In the genomic region with DNA sequence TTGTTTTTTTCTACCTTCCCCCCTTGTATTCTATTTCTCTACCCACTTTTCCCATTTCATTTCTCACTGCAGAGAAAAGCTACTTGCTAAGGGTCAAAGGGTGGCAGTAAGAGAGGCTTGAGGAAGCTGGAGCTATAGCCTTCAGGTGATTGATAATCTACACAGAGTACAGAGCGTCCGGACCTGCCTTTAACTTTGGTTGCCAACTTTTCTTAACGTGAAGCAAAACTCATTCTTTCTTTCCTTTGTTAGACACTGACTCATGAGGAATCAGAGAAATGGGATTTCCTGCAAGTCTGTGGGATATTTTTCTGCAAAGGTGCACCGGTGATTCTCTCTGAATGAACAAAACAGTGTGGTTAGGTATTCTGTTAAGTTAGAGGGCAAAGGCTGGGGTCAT, we compare ENCODE assay signal across 16 cellular contexts.
"Had no signal": no experiment of that assay in that cellular context is flagged by ENCODE, and none has a peak within 500 bp of the region (broad histone marks: within the 10 kb centered on the region; RNA-seq: fewer than 3 reads in every experiment).

No MANE protein-coding gene starts in this region.

- H3K36me3 ChIP-seq: heart left ventricle, right atrium auricular region, thyroid gland, vagina had no signal

- H3K4me1 ChIP-seq: body of pancreas, heart left ventricle, right atrium auricular region, thyroid gland, vagina had no signal

- H3K9me3 Mint-ChIP-seq: activated B cell treated with CpG ODN at 0.5 μM for 24 hours; activated naive CD4-positive, alpha-beta T cell treated with anti-CD3 and anti-CD28 coated beads, Interleukin-2, amount 10 ng/mL, durations not matched to agents 7 days and 5 days; dendritic cell treated with granulocyte-macrophage colony-stimulating factor and Interleukin-4, amounts not matched to agents 40 ng/mL and 50 ng/mL, for 4 days had no signal

- H3K4me3 Mint-ChIP-seq: activated B cell treated with CpG ODN at 0.5 μM for 24 hours; activated CD4-positive, alpha-beta T cell treated with anti-CD3 and anti-CD28 coated beads, Interleukin-2, amount 10 ng/mL, durations not matched to agents 7 days and 5 days; activated naive CD4-positive, alpha-beta T cell treated with anti-CD3 and anti-CD28 coated beads, Interleukin-2, amount 10 ng/mL, durations not matched to agents 7 days and 5 days; dendritic cell treated with granulocyte-macrophage colony-stimulating factor and Interleukin-4, amounts not matched to agents 40 ng/mL and 50 ng/mL, for 4 days; stimulated activated effector memory CD8-positive, alpha-beta T cell treated with anti-CD3 and anti-CD28 coated beads, Interleukin-12 subunit alpha, Interleukin-12 subunit beta, amount 100 ng/mL, for 72 hours had no signal

- H3K27ac ChIP-seq: body of pancreas, heart left ventricle, right atrium auricular region, thyroid gland, vagina had no signal

- DNase-seq: activated B cell treated with CpG ODN at 0.5 μM for 24 hours; activated CD4-positive, alpha-beta T cell treated with anti-CD3 and anti-CD28 coated beads, Interleukin-2, amount 10 ng/mL, durations not matched to agents 7 days and 5 days; activated naive CD4-positive, alpha-beta T cell treated with anti-CD3 and anti-CD28 coated beads, Interleukin-2, amount 10 ng/mL, durations not matched to agents 7 days and 5 days; activated T-cell treated with anti-CD3 and anti-CD28 coated beads for 4 hours; body of pancreas; cerebellar nuclear complex; foreskin melanocyte; heart left ventricle; islet precursor cell; left ventricle myocardium superior; thyroid gland had no signal

- ATAC-seq: body of pancreas; heart left ventricle; left ventricle myocardium superior; stimulated activated effector memory CD8-positive, alpha-beta T cell treated with anti-CD3 and anti-CD28 coated beads, Interleukin-12 subunit alpha, Interleukin-12 subunit beta, amount 100 ng/mL, for 72 hours had no signal

- H3K4me3 ChIP-seq: body of pancreas, heart left ventricle, right atrium auricular region, thyroid gland, vagina had no signal

- H3K27ac Mint-ChIP-seq: activated B cell treated with CpG ODN at 0.5 μM for 24 hours; activated CD4-positive, alpha-beta T cell treated with anti-CD3 and anti-CD28 coated beads, Interleukin-2, amount 10 ng/mL, durations not matched to agents 7 days and 5 days; activated naive CD4-positive, alpha-beta T cell treated with anti-CD3 and anti-CD28 coated beads, Interleukin-2, amount 10 ng/mL, durations not matched to agents 7 days and 5 days; activated T-helper 2 cell treated with anti-CD3 and anti-CD28 coated beads, Interferon-gamma antibody, Interleukin-2, Interleukin-4, amounts not matched to agents 10 μg/mL and 5 μg/mL and 100 μg/mL, durations not matched to agents 14 hours and 24 hours and 36 hours; dendritic cell treated with granulocyte-macrophage colony-stimulating factor and Interleukin-4, amounts not matched to agents 40 ng/mL and 50 ng/mL, for 4 days; stimulated activated effector memory CD8-positive, alpha-beta T cell treated with anti-CD3 and anti-CD28 coated beads, Interleukin-12 subunit alpha, Interleukin-12 subunit beta, amount 100 ng/mL, for 72 hours had no signal

- H3K36me3 Mint-ChIP-seq: activated naive CD4-positive, alpha-beta T cell treated with anti-CD3 and anti-CD28 coated beads, Interleukin-2, amount 10 ng/mL, durations not matched to agents 7 days and 5 days; stimulated activated effector memory CD8-positive, alpha-beta T cell treated with anti-CD3 and anti-CD28 coated beads, Interleukin-12 subunit alpha, Interleukin-12 subunit beta, amount 100 ng/mL, for 72 hours had no signal

- H3K9me3 ChIP-seq: body of pancreas, right atrium auricular region, thyroid gland, vagina had no signal

- H3K27me3 Mint-ChIP-seq: activated B cell treated with CpG ODN at 0.5 μM for 24 hours; activated CD4-positive, alpha-beta T cell treated with anti-CD3 and anti-CD28 coated beads, Interleukin-2, amount 10 ng/mL, durations not matched to agents 7 days and 5 days; activated naive CD4-positive, alpha-beta T cell treated with anti-CD3 and anti-CD28 coated beads, Interleukin-2, amount 10 ng/mL, durations not matched to agents 7 days and 5 days; dendritic cell treated with granulocyte-macrophage colony-stimulating factor and Interleukin-4, amounts not matched to agents 40 ng/mL and 50 ng/mL, for 4 days had no signal

- H3K27me3 ChIP-seq: body of pancreas, heart left ventricle, right atrium auricular region, thyroid gland, vagina had no signal

- H3K4me1 Mint-ChIP-seq: activated B cell treated with CpG ODN at 0.5 μM for 24 hours; activated CD4-positive, alpha-beta T cell treated with anti-CD3 and anti-CD28 coated beads, Interleukin-2, amount 10 ng/mL, durations not matched to agents 7 days and 5 days; activated naive CD4-positive, alpha-beta T cell treated with anti-CD3 and anti-CD28 coated beads, Interleukin-2, amount 10 ng/mL, durations not matched to agents 7 days and 5 days; stimulated activated effector memory CD8-positive, alpha-beta T cell treated with anti-CD3 and anti-CD28 coated beads, Interleukin-12 subunit alpha, Interleukin-12 subunit beta, amount 100 ng/mL, for 72 hours had no signal
